In genomic region chr2:121480826-121481225, GRCh38 we compare ENCODE assay signal across 11 cellular contexts. TPM values are rescaled to one million over a fixed set of nuclear protein-coding genes. Genes with fewer than 3 reads are reported as not detected.
A peak's percentile ranks its signal among the peaks of the same experiment; 100 is the strongest.
DNase-seq lines count a peak whose midpoint lies in the region; ATAC-seq, FAIRE-seq and TF ChIP-seq lines count a peak whose summit lies in the region.
"Had no signal": no experiment of that assay in that cellular context is flagged by ENCODE, and none has a peak within 500 bp of the region (broad histone marks: within the 10 kb centered on the region; RNA-seq: fewer than 3 reads in every experiment).

No MANE protein-coding gene starts in this region.

- H3K36me3 ChIP-seq in fibroblast of lung (ENCODE audit: control insufficient read depth, insufficient read depth, low read length) (no peaks in the 10 kb centered on the region), psoas muscle (ENCODE audit: insufficient read depth in 1 of 2, low read depth in 1 of 2) (no peaks in the 10 kb centered on the region)
- H3K36me3 ChIP-seq: adrenal gland, thoracic aorta had no signal

- TF ChIP-seq CTCF in fibroblast of lung (conservative IDR thresholded peaks at IDR 0.05 in 1 of 2, IDR thresholded peaks at IDR 0.05 in 1 of 2; ENCODE audit: low read depth in 1 of 2, low read length in 2 of 2) (no peak), psoas muscle (IDR thresholded peaks at IDR 0.05) (no peak)

- in situ Hi-C loops in G401 (cut with HindIII; ENCODE audit: low sequenced_read_pairs), result no loop called here

- peak in 3 of 4 donors; percentile 8 to 22 (median 13) for ATAC-seq in psoas muscle

- intact Hi-C loops in psoas muscle (cut with DNase I), result no loop called here
- intact Hi-C loops in activated T-helper 2 cell treated with anti-CD3 and anti-CD28 coated beads, Interferon-gamma antibody, Interleukin-2, Interleukin-4, amounts not matched to agents 10 μg/mL and 5 μg/mL and 100 μg/mL, durations not matched to agents 14 hours and 24 hours and 36 hours (cut with micrococcal nuclease), result loop anchor here (10.0 kb wide), 1 partner anchor 76 kb away; no protein-coding TSS in a partner anchor

- H3K4me3 ChIP-seq in fibroblast of lung (replicated peaks in 1 of 4; ENCODE audit: control extremely low read depth in 1 of 4, insufficient read depth in 1 of 4, low read depth in 3 of 4, low read length in 4 of 4) (no peak overlapping the region), psoas muscle (no peak overlapping the region)
- H3K4me3 ChIP-seq: adrenal gland, skin epidermis, thoracic aorta had no signal

- no peak overlapping the region for H3K27ac Mint-ChIP-seq in activated T-helper 2 cell treated with anti-CD3 and anti-CD28 coated beads, Interferon-gamma antibody, Interleukin-2, Interleukin-4, amounts not matched to agents 10 μg/mL and 5 μg/mL and 100 μg/mL, durations not matched to agents 14 hours and 24 hours and 36 hours

- no peaks in the 10 kb centered on the region for H3K9me3 Mint-ChIP-seq in activated T-helper 2 cell treated with anti-CD3 and anti-CD28 coated beads, Interferon-gamma antibody, Interleukin-2, Interleukin-4, amounts not matched to agents 10 μg/mL and 5 μg/mL and 100 μg/mL, durations not matched to agents 14 hours and 24 hours and 36 hours

- H3K79me2 ChIP-seq in fibroblast of lung (ENCODE audit: control insufficient read depth, insufficient read depth, low read length), result peaks cover 3% of the 10 kb centered on the region

- H3K9me3 ChIP-seq in fibroblast of lung (ENCODE audit: control insufficient read depth, insufficient read depth, low read depth, low read length) (no peaks in the 10 kb centered on the region), psoas muscle (no peaks in the 10 kb centered on the region)
- H3K9me3 ChIP-seq: adrenal gland, thoracic aorta had no signal

- no peak overlapping the region for H3K9ac ChIP-seq in fibroblast of lung (ENCODE audit: insufficient read depth, low read length)

- no peak overlapping the region for H2AFZ ChIP-seq in fibroblast of lung (ENCODE audit: low read length)

- no peak overlapping the region for H3K27ac ChIP-seq in fibroblast of lung (ENCODE audit: insufficient read depth, low read length)
- peak overlapping the region; percentile 56 for H3K27ac ChIP-seq in psoas muscle
- H3K27ac ChIP-seq: thoracic aorta had no signal

- DNase-seq in G401 (ENCODE audit: low spot score), result peak; percentile 34
- peak; percentile 18 for DNase-seq in RCC 7860 (ENCODE audit: low spot score)
- peak; percentile 97 to 98 for DNase-seq in fibroblast of lung (ENCODE audit: low read depth in 2 of 2)
- DNase-seq in psoas muscle, result no peak
- no peak for DNase-seq in NCI-H146 treated with DMSO at 0.1 percent for 48 hours (lab: John Stamatoyannopoulos, UW; ENCODE audit: unreplicated experiment)
- no peak for DNase-seq in activated T-helper 2 cell treated with anti-CD3 and anti-CD28 coated beads, Interferon-gamma antibody, Interleukin-2, Interleukin-4, amounts not matched to agents 10 μg/mL and 5 μg/mL and 100 μg/mL, durations not matched to agents 14 hours and 24 hours and 36 hours (ENCODE audit: low spot score)
- DNase-seq in D341Med (ENCODE audit: low spot score), result no peak
- no peak for DNase-seq in T-helper 9 cell

- WGBS in psoas muscle, 3 donors, result 18 to 23% (median 19%) methylated on average over 5 of the region's 5 CpGs

- no peaks in the 10 kb centered on the region for H3K27me3 Mint-ChIP-seq in activated T-helper 2 cell treated with anti-CD3 and anti-CD28 coated beads, Interferon-gamma antibody, Interleukin-2, Interleukin-4, amounts not matched to agents 10 μg/mL and 5 μg/mL and 100 μg/mL, durations not matched to agents 14 hours and 24 hours and 36 hours (ENCODE audit: low read depth)

- peaks cover 18% of the 10 kb centered on the region for H3K4me1 Mint-ChIP-seq in activated T-helper 2 cell treated with anti-CD3 and anti-CD28 coated beads, Interferon-gamma antibody, Interleukin-2, Interleukin-4, amounts not matched to agents 10 μg/mL and 5 μg/mL and 100 μg/mL, durations not matched to agents 14 hours and 24 hours and 36 hours (ENCODE audit: low read depth)

- H3K36me3 Mint-ChIP-seq in activated T-helper 2 cell treated with anti-CD3 and anti-CD28 coated beads, Interferon-gamma antibody, Interleukin-2, Interleukin-4, amounts not matched to agents 10 μg/mL and 5 μg/mL and 100 μg/mL, durations not matched to agents 14 hours and 24 hours and 36 hours (ENCODE audit: low read depth), result peaks cover 2% of the 10 kb centered on the region

- H3K4me2 ChIP-seq in fibroblast of lung (ENCODE audit: extremely low read depth, insufficient read depth, low read length), result peak overlapping the region; percentile 9

- H3K27me3 ChIP-seq in fibroblast of lung (ENCODE audit: control insufficient read depth, insufficient read depth, low read length) (no peaks in the 10 kb centered on the region), psoas muscle (ENCODE audit: insufficient read depth in 3 of 3, low read length in 2 of 3) (no peaks in the 10 kb centered on the region)
- H3K27me3 ChIP-seq: adrenal gland had no signal

- FAIRE-seq in RCC 7860 (lab: Jason Lieb, UNC), result no peak

- no peaks in the 10 kb centered on the region for H4K20me1 ChIP-seq in fibroblast of lung (ENCODE audit: control insufficient read depth, extremely low read depth, insufficient read depth, low read length)

- H3K4me3 Mint-ChIP-seq in activated T-helper 2 cell treated with anti-CD3 and anti-CD28 coated beads, Interferon-gamma antibody, Interleukin-2, Interleukin-4, amounts not matched to agents 10 μg/mL and 5 μg/mL and 100 μg/mL, durations not matched to agents 14 hours and 24 hours and 36 hours (ENCODE audit: low read depth), result no peak overlapping the region

- peaks cover 8% of the 10 kb centered on the region for H3K4me1 ChIP-seq in fibroblast of lung (ENCODE audit: control insufficient read depth, extremely low read depth, insufficient read depth, low read length)
- peaks cover 67% of the 10 kb centered on the region for H3K4me1 ChIP-seq in psoas muscle

RNA-seq across cellular contexts. Expression of gene RNU4ATAC, which starts 49.9 kb away (rescaled TPM):
- total RNA-seq in G401 (2014; rRNA removed; shearing (Covaris generic)), result not detected in 2 replicates
- total RNA-seq in fibroblast of lung, result under 0.01 TPM in 1 of 2 replicates, not detected in the other
- polyA plus RNA-seq in fibroblast of lung, result not detected in 2 replicates
- polyA plus RNA-seq in fibroblast of lung (2012), result not detected in 2 replicates
- polyA minus RNA-seq in fibroblast of lung (ENCODE audit: low replicate concordance), result under 0.01 TPM in 2 replicates
- not detected for total RNA-seq in psoas muscle
- polyA plus RNA-seq in psoas muscle, result not detected
- not detected in 2 replicates for total RNA-seq in activated T-helper 2 cell treated with anti-CD3 and anti-CD28 coated beads, Interferon-gamma antibody, Interleukin-2, Interleukin-4, amounts not matched to agents 10 μg/mL and 5 μg/mL and 100 μg/mL, durations not matched to agents 14 hours and 24 hours and 36 hours
- total RNA-seq: adrenal gland, thoracic aorta had no signal
- polyA plus RNA-seq: adrenal gland had no signal

Comparison
In these comparisons a context has a peak if more than half of its experiments do, and no peak if none do; other contexts are left out.
1. DNase-seq: peak in G401 (single experiment), RCC 7860 (single experiment) and fibroblast of lung (2 of 2); none in psoas muscle (0 of 2), NCI-H146 treated with DMSO at 0.1 percent for 48 hours (single experiment), activated T-helper 2 cell treated with anti-CD3 and anti-CD28 coated beads, Interferon-gamma antibody, Interleukin-2, Interleukin-4, amounts not matched to agents 10 μg/mL and 5 μg/mL and 100 μg/mL, durations not matched to agents 14 hours and 24 hours and 36 hours (single experiment), D341Med (single experiment) and T-helper 9 cell (single experiment).